In the genomic region with DNA sequence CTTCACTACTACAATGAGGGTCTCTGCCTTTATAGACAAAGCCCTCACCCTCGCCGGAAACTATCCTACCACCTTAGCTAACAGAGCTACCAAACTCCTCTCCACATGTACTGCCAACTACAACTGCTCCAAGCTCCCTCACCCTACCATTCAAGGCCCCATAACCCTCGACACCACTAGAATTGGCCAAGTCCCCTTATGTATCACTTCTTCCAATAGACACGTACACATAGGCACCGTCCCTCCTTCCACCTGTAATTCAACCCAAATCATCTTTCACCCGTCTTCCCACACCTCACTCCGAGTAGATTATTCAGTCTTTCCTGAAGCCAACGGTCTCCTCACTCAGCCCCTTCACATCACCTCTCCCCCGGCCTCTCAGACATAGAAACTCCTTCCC, we compare ENCODE assay signal across 28 cellular contexts. TPM values are rescaled to one million over a fixed set of nuclear protein-coding genes. Genes with fewer than 3 reads are reported as not detected.
"Had no signal": no experiment of that assay in that cellular context is flagged by ENCODE, and none has a peak within 500 bp of the region (broad histone marks: within the 10 kb centered on the region; RNA-seq: fewer than 3 reads in every experiment).

No MANE protein-coding gene starts in this region.

- H3K27ac Mint-ChIP-seq: natural killer cell had no signal

- H3K27me3 ChIP-seq: dorsolateral prefrontal cortex, heart right ventricle, ovary, right atrium auricular region, sigmoid colon, testis, tibial nerve, upper lobe of right lung, vagina had no signal

- H3K4me1 ChIP-seq: heart right ventricle, right atrium auricular region, sigmoid colon, testis, tibial nerve, upper lobe of right lung, vagina had no signal

- ATAC-seq: esophagus mucosa, heart right ventricle, left lobe of liver, mucosa of descending colon, natural killer cell, upper lobe of right lung had no signal

- H3K4me3 Mint-ChIP-seq: natural killer cell, neural crest cell had no signal

- DNase-seq: cortex of kidney; dorsolateral prefrontal cortex; effector memory CD4-positive, alpha-beta T cell; heart right ventricle; hypothalamus; islet precursor cell; mammary epithelial cell; mucosa of descending colon; natural killer cell; nucleus accumbens; ovary; sigmoid colon; stimulated activated CD4-positive, alpha-beta T cell treated with anti-CD3 and anti-CD28 coated beads, Interleukin-2, amount 100 ng/mL, for 24 hours; stimulated activated CD4-positive, alpha-beta T cell treated with anti-CD3 and anti-CD28 coated beads, Interleukin-4, amount 100 ng/mL, for 4 hours; testis; upper lobe of right lung had no signal

- H3K4me3 ChIP-seq: dorsolateral prefrontal cortex, heart right ventricle, mucosa of descending colon, ovary, right atrium auricular region, sigmoid colon, skin epidermis, testis, tibial nerve, upper lobe of right lung, vagina had no signal

- H3K9me3 ChIP-seq: heart right ventricle, mucosa of descending colon, ovary, right atrium auricular region, sigmoid colon, testis, tibial nerve, upper lobe of right lung, vagina had no signal

- H3K36me3 Mint-ChIP-seq: natural killer cell had no signal

- H3K9me3 Mint-ChIP-seq: natural killer cell, neural crest cell had no signal

- H3K36me3 ChIP-seq: heart right ventricle, ovary, right atrium auricular region, sigmoid colon, tibial nerve, upper lobe of right lung, vagina had no signal

- H3K27ac ChIP-seq: dorsolateral prefrontal cortex, heart right ventricle, ovary, right atrium auricular region, sigmoid colon, skin epidermis, testis, tibial nerve, upper lobe of right lung, vagina had no signal

- H3K4me1 Mint-ChIP-seq: neural crest cell had no signal

RNA-seq across cellular contexts. Expression of a gene that starts 19.7 kb away (rescaled TPM):
- total RNA-seq: esophagus mucosa, fibroblast of lung, frontal cortex, left lobe of liver, mesenteric fat pad, mucosa of descending colon, natural killer cell, neural crest cell, ovary, posterior vena cava, right atrium auricular region, sigmoid colon, subcutaneous adipose tissue, tibial nerve, upper lobe of right lung, vagina had no signal
